In the genomic region with DNA sequence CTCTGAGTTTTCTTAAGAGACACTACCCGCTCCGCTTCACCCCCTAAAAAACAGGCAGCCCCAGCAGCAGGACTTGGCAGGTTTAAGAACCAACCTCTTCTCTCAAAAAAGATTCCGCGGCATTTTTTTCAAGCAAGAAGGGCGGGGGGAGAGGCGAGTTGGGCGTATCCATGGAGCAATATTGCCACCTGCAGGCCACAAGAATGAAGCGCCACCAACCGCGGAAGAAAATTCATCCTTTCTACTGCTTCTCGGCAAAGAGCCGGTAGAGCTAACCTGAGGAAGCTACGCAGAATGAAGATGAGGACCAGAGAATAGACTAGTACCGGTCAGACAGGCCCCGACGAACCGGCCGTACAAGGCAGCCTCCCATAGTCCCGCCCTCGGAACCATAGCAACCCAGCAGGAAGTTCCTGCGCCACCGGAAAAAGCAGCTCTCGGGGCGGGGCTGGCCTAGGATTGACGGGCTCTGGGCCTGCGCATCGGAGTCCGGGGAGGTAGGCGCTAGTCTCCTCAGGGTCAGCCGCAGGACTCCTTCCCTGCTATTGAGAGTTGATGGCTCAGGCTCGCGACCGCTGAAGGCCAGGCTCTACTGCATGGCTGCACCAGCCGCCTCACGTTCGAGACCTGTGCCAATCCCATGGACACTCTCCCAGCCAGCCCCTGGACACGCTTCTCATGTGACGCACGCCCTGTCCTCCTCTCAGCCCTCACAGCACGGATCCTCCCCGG, we compare ENCODE assay signal across 8 cellular contexts.
DNase-seq lines count a peak whose midpoint lies in the region; ATAC-seq, FAIRE-seq and TF ChIP-seq lines count a peak whose summit lies in the region.

No MANE protein-coding gene starts in this region.

- no peaks in the 10 kb centered on the region for H3F3A ChIP-seq in GM23338 (replicated peaks; ENCODE audit: low read depth)

- ATAC-seq in GM23338 (peak; percentile 98), natural killer cell (peak; percentile 96 to 97 (median 97))
- ATAC-seq in activated T-helper 17 cell treated with anti-CD3 and anti-CD28 coated beads, Interleukin-2, amount 50 U/mL, for 72 hours (replicated peaks) = peak; percentile 99

- H3K36me3 Mint-ChIP-seq in GM23338 (ENCODE audit: low read depth) (no peaks in the 10 kb centered on the region), natural killer cell (no peaks in the 10 kb centered on the region)
- no peaks in the 10 kb centered on the region for H3K36me3 Mint-ChIP-seq in activated T-helper 17 cell treated with anti-CD3 and anti-CD28 coated beads, Interleukin-2, amount 50 U/mL, for 72 hours (ENCODE audit: low read depth)

- no peaks in the 10 kb centered on the region for H4K20me1 ChIP-seq in GM23338 (replicated peaks; ENCODE audit: insufficient read depth)
- no peaks in the 10 kb centered on the region for H4K20me1 ChIP-seq in fibroblast of lung (ENCODE audit: control insufficient read depth, extremely low read depth, insufficient read depth, low read length)

- H3K4me3 Mint-ChIP-seq in GM23338 (peak overlapping the region; percentile 92), natural killer cell (peak overlapping the region; percentile 94)
- H3K4me3 Mint-ChIP-seq in activated T-helper 17 cell treated with anti-CD3 and anti-CD28 coated beads, Interleukin-2, amount 50 U/mL, for 72 hours = peak overlapping the region; percentile 90

- H3K27me3 Mint-ChIP-seq in GM23338 (ENCODE audit: insufficient read depth, low read depth, poor library complexity) (peaks cover 2% of the 10 kb centered on the region), natural killer cell (ENCODE audit: low read depth in 2 of 2) (peaks cover 10 to 33% of the 10 kb centered on the region in 2 donors)
- H3K27me3 Mint-ChIP-seq in activated T-helper 17 cell treated with anti-CD3 and anti-CD28 coated beads, Interleukin-2, amount 50 U/mL, for 72 hours = peaks cover 3% of the 10 kb centered on the region

- H3K27ac ChIP-seq in GM23338 (ENCODE audit: low read depth) = peak overlapping the region; percentile 96
- peak overlapping the region; percentile 69 for H3K27ac ChIP-seq in fibroblast of lung (ENCODE audit: insufficient read depth, low read length)

- H3K4me2 ChIP-seq in GM23338 (peak overlapping the region; percentile 74), fibroblast of lung (ENCODE audit: extremely low read depth, insufficient read depth, low read length) (peak overlapping the region; percentile 93)

- H3K4me1 ChIP-seq in GM23338 (ENCODE audit: insufficient read depth) = no peaks in the 10 kb centered on the region
- no peaks in the 10 kb centered on the region for H3K4me1 ChIP-seq in fibroblast of lung (ENCODE audit: control insufficient read depth, extremely low read depth, insufficient read depth, low read length)

- H3K9me2 ChIP-seq in GM23338 (ENCODE audit: insufficient read depth) = no peaks in the 10 kb centered on the region

- no peaks in the 10 kb centered on the region for H3K9me3 ChIP-seq in fibroblast of lung (ENCODE audit: control insufficient read depth, insufficient read depth, low read depth, low read length)

- no peak for FAIRE-seq in RCC 7860 (lab: Jason Lieb, UNC)

- H2AFZ ChIP-seq in GM23338 = no peak overlapping the region
- peak overlapping the region; percentile 97 for H2AFZ ChIP-seq in fibroblast of lung (ENCODE audit: low read length)

- H3K9me3 Mint-ChIP-seq in GM23338 (no peaks in the 10 kb centered on the region), natural killer cell (no peaks in the 10 kb centered on the region)
- no peaks in the 10 kb centered on the region for H3K9me3 Mint-ChIP-seq in activated T-helper 17 cell treated with anti-CD3 and anti-CD28 coated beads, Interleukin-2, amount 50 U/mL, for 72 hours

- H3K27me3 ChIP-seq in GM23338 (ENCODE audit: insufficient read depth) (no peaks in the 10 kb centered on the region), fibroblast of lung (ENCODE audit: control insufficient read depth, insufficient read depth, low read length) (no peaks in the 10 kb centered on the region)

- peak overlapping the region; percentile 99 for H3K27ac Mint-ChIP-seq in GM23338
- H3K27ac Mint-ChIP-seq in activated T-helper 17 cell treated with anti-CD3 and anti-CD28 coated beads, Interleukin-2, amount 50 U/mL, for 72 hours = peak overlapping the region; percentile 98
- H3K27ac Mint-ChIP-seq in natural killer cell = peak overlapping the region; percentile 86 to 94

- peak overlapping the region; percentile 69 for H3K4me3 ChIP-seq in GM23338
- H3K4me3 ChIP-seq in fibroblast of lung (replicated peaks in 1 of 4; ENCODE audit: control extremely low read depth in 1 of 4, insufficient read depth in 1 of 4, low read depth in 3 of 4, low read length in 4 of 4) = peak overlapping the region; percentile 49 to 78 (median 60)

- TF ChIP-seq CTCF in GM23338 (conservative IDR thresholded peaks at IDR 0.05; ENCODE audit: low read depth in 2 of 2) = peak; percentile 61 to 90
- TF ChIP-seq CTCF in fibroblast of lung (conservative IDR thresholded peaks at IDR 0.05 in 1 of 2, IDR thresholded peaks at IDR 0.05 in 1 of 2; ENCODE audit: low read depth in 1 of 2, low read length in 2 of 2) = peak; percentile 63 to 90
- TF ChIP-seq CTCF in natural killer cell (IDR thresholded peaks at IDR 0.05) = peak; percentile 82

- DNase-seq in ELF-1 (ENCODE audit: low read depth, low spot score) (peak; percentile 96), GM23338 (ENCODE audit: low spot score) (peak; percentile 81), Kasumi-1 (lab: John Stamatoyannopoulos, UW) (peak; percentile 61 to 71), RCC 7860 (ENCODE audit: low spot score) (peak; percentile 74), fibroblast of lung (ENCODE audit: low read depth in 2 of 2) (peak; percentile 86 to 88), natural killer cell (peak; percentile 77)
- DNase-seq in stimulated activated naive CD4-positive, alpha-beta T cell (lab: John Stamatoyannopoulos, UW) = peak; percentile 77 to 99 (median 87)

- H3K36me3 ChIP-seq in GM23338 (ENCODE audit: insufficient read depth) (no peaks in the 10 kb centered on the region), fibroblast of lung (ENCODE audit: control insufficient read depth, insufficient read depth, low read length) (no peaks in the 10 kb centered on the region)

- H3K79me2 ChIP-seq in GM23338 (replicated peaks; ENCODE audit: insufficient read depth) (no peaks in the 10 kb centered on the region), fibroblast of lung (ENCODE audit: control insufficient read depth, insufficient read depth, low read length) (no peaks in the 10 kb centered on the region)

- intact Hi-C loops in natural killer cell (cut with micrococcal nuclease) = no loop called here

- H3K9ac ChIP-seq in fibroblast of lung (ENCODE audit: insufficient read depth, low read length) = peak overlapping the region; percentile 60

- peaks cover 11% of the 10 kb centered on the region; the same call in 2 of the 3 replicates for H3K4me1 Mint-ChIP-seq in GM23338
- H3K4me1 Mint-ChIP-seq in activated T-helper 17 cell treated with anti-CD3 and anti-CD28 coated beads, Interleukin-2, amount 50 U/mL, for 72 hours = no peaks in the 10 kb centered on the region
- H3K4me1 Mint-ChIP-seq in natural killer cell = peaks cover 10 to 20% of the 10 kb centered on the region in 2 donors

TF ChIP-seq in GM23338, 12 proteins besides CTCF, POLR2A, EP300 and RAD21:
- TF ChIP-seq ZNF331 (CRISPR knock-in tag; IDR thresholded peaks at IDR 0.05; ENCODE audit: low read depth) (no peak), POLR2AphosphoS5 (IDR thresholded peaks at IDR 0.05; ENCODE audit: low read depth) (peak; percentile 60; the same call in 1 of the 2 replicates)
TF ChIP-seq in GM23338: peak in this region for 1.

Comparison
In these comparisons a context has a peak if more than half of its experiments do, and no peak if none do; other contexts are left out.
1. Peak in every context shown above with its lines: DNase-seq, ATAC-seq, H3K4me3 ChIP-seq and H3K27ac ChIP-seq.